In genomic region chr19:17618281-17618903, GRCh38 we compare ENCODE assay signal across 19 cellular contexts.
"Had no signal": no experiment of that assay in that cellular context is flagged by ENCODE, and none has a peak within 500 bp of the region (broad histone marks: within the 10 kb centered on the region; RNA-seq: fewer than 3 reads in every experiment).

No MANE protein-coding gene starts in this region.

- DNase-seq: KBM-7, MV-4-11, NCI-H1048, NCI-H1105, NCI-H1417 treated with DMSO at 0.1 percent for 48 hours, NCI-H146, NCI-H1694 treated with DMSO at 0.1 percent for 48 hours, NCI-H1930, NCI-H2081, NCI-H2107, NCI-H2227 treated with DMSO at 0.1 percent for 48 hours, NCI-H524 treated with DMSO at 0.1 percent for 48 hours, NCI-H69, NCI-H774, PC-3, SHP77, SK-N-SH had no signal

- H3K27ac ChIP-seq: RWPE1 had no signal

- H3K9me3 ChIP-seq: SK-N-SH had no signal

- H3K9ac ChIP-seq: SK-N-SH had no signal

- H3K4me2 ChIP-seq: SK-N-SH had no signal

- H3K4me3 Mint-ChIP-seq: IgD-negative memory B cell had no signal

- ATAC-seq: PC-3 had no signal

- H3K27ac Mint-ChIP-seq: IgD-negative memory B cell had no signal
